Comparison of ENCODE assay signal across 1 cellular context in genomic region chr3:156761713-156762575, GRCh38.
TF ChIP-seq lines count a peak whose summit lies in the region.

No MANE protein-coding gene starts in this region.

TF ChIP-seq in K562, 482 proteins besides CTCF, POLR2A, EP300 and RAD21 (continued from another document):
- TF ChIP-seq ZNF764 (CRISPR knock-in tag; IDR thresholded peaks at IDR 0.05; ENCODE audit: low read depth) (peak; percentile 98), CHCHD3 (CRISPR knock-in tag; IDR thresholded peaks at IDR 0.05) (no peak), ZNF778 (CRISPR knock-in tag; IDR thresholded peaks at IDR 0.05) (no peak), IRF9 (tag; IDR thresholded peaks at IDR 0.05) (no peak)
